In genomic region chr12:15200703-15201102, GRCh38 we compare ENCODE assay signal across 17 cellular contexts. TPM values are rescaled to one million over a fixed set of nuclear protein-coding genes. Genes with fewer than 3 reads are reported as not detected.
"Had no signal": no experiment of that assay in that cellular context is flagged by ENCODE, and none has a peak within 500 bp of the region (broad histone marks: within the 10 kb centered on the region; RNA-seq: fewer than 3 reads in every experiment).

No MANE protein-coding gene starts in this region.

- H3K36me3 ChIP-seq: gastrocnemius medialis, neutrophil, SJSA1, tibial nerve had no signal

- FAIRE-seq: bronchial epithelial cell, keratinocyte had no signal

- H3K9me3 ChIP-seq: gastrocnemius medialis, neutrophil, SJSA1, tibial nerve had no signal

- H3K9me3 Mint-ChIP-seq: activated CD4-positive, alpha-beta memory T cell treated with anti-CD3 and anti-CD28 coated beads for 36 hours; naive thymus-derived CD4-positive, alpha-beta T cell had no signal

- H3K27me3 ChIP-seq: gastrocnemius medialis, neutrophil, SJSA1, tibial nerve had no signal

- DNase-seq: activated CD4-positive, alpha-beta memory T cell treated with anti-CD3 and anti-CD28 coated beads for 36 hours; activated CD4-positive, alpha-beta T cell treated with anti-CD3 and anti-CD28 coated beads for 1 hour; activated gamma-delta T cell; activated T-cell treated with anti-CD3 and anti-CD28 coated beads, Interleukin-2, amount 50 U/mL, for 48 hours; gastrocnemius medialis; left ventricle myocardium superior; naive thymus-derived CD4-positive, alpha-beta T cell; stimulated activated CD4-positive, alpha-beta T cell treated with anti-CD3 and anti-CD28 coated beads, Interleukin-15, amount 100 ng/mL, for 24 hours; stimulated activated CD4-positive, alpha-beta T cell treated with anti-CD3 and anti-CD28 coated beads, Interleukin-4, amount 100 ng/mL, for 24 hours; stimulated activated naive CD8-positive, alpha-beta T cell treated with anti-CD3 and anti-CD28 coated beads, Interleukin-15, amount 100 ng/mL, for 72 hours; T-helper 9 cell had no signal

- H3K27me3 Mint-ChIP-seq: activated CD4-positive, alpha-beta memory T cell treated with anti-CD3 and anti-CD28 coated beads for 36 hours; stimulated activated naive CD8-positive, alpha-beta T cell treated with anti-CD3 and anti-CD28 coated beads, Interleukin-15, amount 100 ng/mL, for 72 hours had no signal

- H3K27ac ChIP-seq: neutrophil, SJSA1 had no signal

- H3K27ac Mint-ChIP-seq: activated CD4-positive, alpha-beta memory T cell treated with anti-CD3 and anti-CD28 coated beads for 36 hours; activated naive CD8-positive, alpha-beta T cell; naive thymus-derived CD4-positive, alpha-beta T cell; stimulated activated naive CD8-positive, alpha-beta T cell treated with anti-CD3 and anti-CD28 coated beads, Interleukin-15, amount 100 ng/mL, for 72 hours had no signal

- H3K4me3 ChIP-seq: gastrocnemius medialis, SJSA1, tibial nerve had no signal

- H3K4me1 ChIP-seq: gastrocnemius medialis, SJSA1 had no signal

- H3K4me3 Mint-ChIP-seq: activated CD4-positive, alpha-beta memory T cell treated with anti-CD3 and anti-CD28 coated beads for 36 hours; activated naive CD8-positive, alpha-beta T cell; naive thymus-derived CD4-positive, alpha-beta T cell; stimulated activated naive CD8-positive, alpha-beta T cell treated with anti-CD3 and anti-CD28 coated beads, Interleukin-15, amount 100 ng/mL, for 72 hours had no signal

- H3K36me3 Mint-ChIP-seq: activated CD4-positive, alpha-beta memory T cell treated with anti-CD3 and anti-CD28 coated beads for 36 hours; activated naive CD8-positive, alpha-beta T cell; naive thymus-derived CD4-positive, alpha-beta T cell had no signal

- ATAC-seq: gastrocnemius medialis; left ventricle myocardium superior; naive thymus-derived CD4-positive, alpha-beta T cell; stimulated activated naive CD8-positive, alpha-beta T cell treated with anti-CD3 and anti-CD28 coated beads, Interleukin-15, amount 100 ng/mL, for 72 hours had no signal

- H3K4me1 Mint-ChIP-seq: naive thymus-derived CD4-positive, alpha-beta T cell; stimulated activated naive CD8-positive, alpha-beta T cell treated with anti-CD3 and anti-CD28 coated beads, Interleukin-15, amount 100 ng/mL, for 72 hours had no signal

RNA-seq across cellular contexts. Expression of gene RERG, which starts 20.5 kb away (rescaled TPM):
- total RNA-seq: activated CD4-positive, alpha-beta memory T cell treated with anti-CD3 and anti-CD28 coated beads for 36 hours; SJSA1 had no signal
- polyA plus RNA-seq: keratinocyte; naive thymus-derived CD4-positive, alpha-beta T cell had no signal
